In genomic region chr5:16965581-16965980, GRCh38 we compare ENCODE assay signal across 16 cellular contexts. TPM values are rescaled to one million over a fixed set of nuclear protein-coding genes. Genes with fewer than 3 reads are reported as not detected.
"Had no signal": no experiment of that assay in that cellular context is flagged by ENCODE, and none has a peak within 500 bp of the region (broad histone marks: within the 10 kb centered on the region; RNA-seq: fewer than 3 reads in every experiment).

No MANE protein-coding gene starts in this region.

- H3K4me3 ChIP-seq: adrenal gland, esophagus squamous epithelium had no signal

- H3K27ac ChIP-seq: adrenal gland, esophagus squamous epithelium, parathyroid adenoma, VCaP had no signal

- H3K9me3 ChIP-seq: adrenal gland, esophagus squamous epithelium had no signal

- H2AFZ ChIP-seq: parathyroid adenoma had no signal

- H3K36me3 ChIP-seq: adrenal gland, esophagus squamous epithelium had no signal

- DNase-seq: activated CD4-positive, alpha-beta T cell treated with anti-CD3 and anti-CD28 coated beads for 1 hour; activated CD8-positive, alpha-beta memory T cell treated with anti-CD3 and anti-CD28 coated beads for 24 hours; activated CD8-positive, alpha-beta memory T cell treated with anti-CD3 and anti-CD28 coated beads, Interleukin-2, amount 50 U/mL, for 48 hours; activated effector memory CD4-positive, alpha-beta T cell treated with anti-CD3 and anti-CD28 coated beads, Interleukin-2, amount 50 U/mL, for 16 hours; activated T-cell treated with anti-CD3 and anti-CD28 coated beads, Interleukin-2, amount 50 U/mL, for 72 hours; adrenal gland; dermis blood vessel endothelial cell; effector memory CD4-positive, alpha-beta T cell; esophagus squamous epithelium; left ventricle myocardium superior; naive thymus-derived CD8-positive, alpha-beta T cell; stimulated activated naive CD4-positive, alpha-beta T cell; T-helper 2 cell had no signal

- H3K9ac ChIP-seq: parathyroid adenoma had no signal

- H3K4me1 ChIP-seq: adrenal gland, esophagus squamous epithelium, parathyroid adenoma had no signal

- H3K27me3 ChIP-seq: adrenal gland, esophagus squamous epithelium had no signal

- ATAC-seq: activated T-cell treated with anti-CD3 and anti-CD28 coated beads, Interleukin-2, amount 50 U/mL, for 72 hours; left ventricle myocardium superior; naive thymus-derived CD8-positive, alpha-beta T cell; sciatic nerve had no signal

RNA-seq across cellular contexts. Expression of gene MYO10, which starts 29.5 kb away (rescaled TPM):
- total RNA-seq: naive thymus-derived CD8-positive, alpha-beta T cell had no signal
